24 cellular contexts compared by ENCODE assay signal in the genomic region with DNA sequence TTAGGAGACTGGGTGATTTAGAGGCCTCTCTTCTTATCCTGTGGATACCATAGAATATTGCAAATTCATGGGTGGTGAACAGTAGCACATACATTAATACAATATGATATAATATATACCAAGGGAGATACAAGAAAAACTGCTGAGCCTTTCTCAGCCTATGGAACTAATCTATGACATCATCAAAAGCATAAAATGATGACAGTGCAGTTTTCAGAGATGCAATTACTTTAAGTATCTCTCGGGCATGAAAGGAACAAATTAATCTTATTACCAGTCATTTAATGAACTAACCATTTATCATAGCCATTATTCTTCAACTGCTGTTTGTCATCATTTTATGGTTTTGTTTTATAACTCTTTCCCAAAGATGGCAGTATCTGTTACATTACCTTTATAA. TPM values are rescaled to one million over a fixed set of nuclear protein-coding genes. Genes with fewer than 3 reads are reported as not detected.
"Had no signal": no experiment of that assay in that cellular context is flagged by ENCODE, and none has a peak within 500 bp of the region (broad histone marks: within the 10 kb centered on the region; RNA-seq: fewer than 3 reads in every experiment).

No MANE protein-coding gene starts in this region.

- H3K27ac Mint-ChIP-seq: mesothelial cell of epicardium; naive B cell; natural killer cell treated with Interleukin-12 subunit alpha and Interleukin-12 subunit beta and Interleukin-15 and Interleukin-18, amount 100 ng/mL, for 72 hours; stimulated activated effector memory CD8-positive, alpha-beta T cell treated with anti-CD3 and anti-CD28 coated beads, Interleukin-12 subunit alpha, Interleukin-12 subunit beta, amount 100 ng/mL, for 72 hours; type B pancreatic cell had no signal

- H3K9me3 Mint-ChIP-seq: mesothelial cell of epicardium; natural killer cell treated with Interleukin-12 subunit alpha and Interleukin-12 subunit beta and Interleukin-15 and Interleukin-18, amount 100 ng/mL, for 72 hours; stimulated activated effector memory CD8-positive, alpha-beta T cell treated with anti-CD3 and anti-CD28 coated beads, Interleukin-12 subunit alpha, Interleukin-12 subunit beta, amount 100 ng/mL, for 72 hours; type B pancreatic cell had no signal

- H3K4me3 ChIP-seq: dorsolateral prefrontal cortex, gastrocnemius medialis, left lung, mucosa of descending colon, prostate gland, right atrium auricular region, sigmoid colon, testis, tibial artery had no signal

- H3K9me3 ChIP-seq: gastrocnemius medialis, left lung, mucosa of descending colon, prostate gland, right atrium auricular region, sigmoid colon, testis, tibial artery had no signal

- H3K27ac ChIP-seq: dorsolateral prefrontal cortex, gastrocnemius medialis, left lung, prostate gland, right atrium auricular region, sigmoid colon, testis, tibial artery had no signal

- H3K4me3 Mint-ChIP-seq: mesothelial cell of epicardium; naive B cell; natural killer cell treated with Interleukin-12 subunit alpha and Interleukin-12 subunit beta and Interleukin-15 and Interleukin-18, amount 100 ng/mL, for 72 hours; stimulated activated effector memory CD8-positive, alpha-beta T cell treated with anti-CD3 and anti-CD28 coated beads, Interleukin-12 subunit alpha, Interleukin-12 subunit beta, amount 100 ng/mL, for 72 hours; type B pancreatic cell had no signal

- H3K36me3 ChIP-seq: gastrocnemius medialis, left lung, prostate gland, right atrium auricular region, sigmoid colon, tibial artery had no signal

- H3K36me3 Mint-ChIP-seq: mesothelial cell of epicardium; naive B cell; natural killer cell treated with Interleukin-12 subunit alpha and Interleukin-12 subunit beta and Interleukin-15 and Interleukin-18, amount 100 ng/mL, for 72 hours; stimulated activated effector memory CD8-positive, alpha-beta T cell treated with anti-CD3 and anti-CD28 coated beads, Interleukin-12 subunit alpha, Interleukin-12 subunit beta, amount 100 ng/mL, for 72 hours; type B pancreatic cell had no signal

- H3K27me3 ChIP-seq: right atrium auricular region, testis had no signal

- H3K4me1 ChIP-seq: gastrocnemius medialis, prostate gland, testis had no signal

- DNase-seq: dorsolateral prefrontal cortex; effector CD4-positive, alpha-beta T cell; foreskin fibroblast; gastrocnemius medialis; head of caudate nucleus; left cardiac atrium; left lung; mesenchymal stem cell; mucosa of descending colon; naive B cell; nucleus accumbens; sigmoid colon; stimulated activated CD4-positive, alpha-beta T cell treated with anti-CD3 and anti-CD28 coated beads, Interleukin-2, amount 100 ng/mL, for 24 hours; stimulated activated CD4-positive, alpha-beta T cell treated with anti-CD3 and anti-CD28 coated beads, Interleukin-4, amount 100 ng/mL, for 24 hours; stimulated activated naive CD8-positive, alpha-beta T cell treated with anti-CD3 and anti-CD28 coated beads, Interleukin-15, Interleukin-2, amounts not matched to agents 100 U/mL and 50 U/mL, for 24 hours; substantia nigra; testis; tibial artery had no signal

- ATAC-seq: gastrocnemius medialis; left cardiac atrium; left lung; mucosa of descending colon; natural killer cell treated with Interleukin-12 subunit alpha and Interleukin-12 subunit beta and Interleukin-15 and Interleukin-18, amount 100 ng/mL, for 72 hours; stimulated activated effector memory CD8-positive, alpha-beta T cell treated with anti-CD3 and anti-CD28 coated beads, Interleukin-12 subunit alpha, Interleukin-12 subunit beta, amount 100 ng/mL, for 72 hours; stimulated activated naive CD8-positive, alpha-beta T cell treated with anti-CD3 and anti-CD28 coated beads, Interleukin-15, Interleukin-2, amounts not matched to agents 100 U/mL and 50 U/mL, for 24 hours had no signal

RNA-seq across cellular contexts. Expression of a gene that starts 3.5 kb away (rescaled TPM):
- total RNA-seq: gastrocnemius medialis had no signal
